18 cellular contexts compared by ENCODE assay signal in genomic region chr2:66686768-66687167, GRCh38.
DNase-seq lines count a peak whose midpoint lies in the region; ATAC-seq, FAIRE-seq and TF ChIP-seq lines count a peak whose summit lies in the region.
"Had no signal": no experiment of that assay in that cellular context is flagged by ENCODE, and none has a peak within 500 bp of the region (broad histone marks: within the 10 kb centered on the region; RNA-seq: fewer than 3 reads in every experiment).

No MANE protein-coding gene starts in this region.

- no peak overlapping the region for H3K4me3 ChIP-seq in A549
- no peak overlapping the region for H3K4me3 ChIP-seq in bronchial epithelial cell (ENCODE audit: low read depth, low read length)
- no peak overlapping the region for H3K4me3 ChIP-seq in keratinocyte (ENCODE audit: control insufficient read depth in 2 of 3, extremely low read depth in 1 of 3, insufficient read depth in 2 of 3, low read depth in 1 of 3, low read length in 3 of 3)
- H3K4me3 ChIP-seq in mesendoderm (ENCODE audit: low read length): no peak overlapping the region
- H3K4me3 ChIP-seq: colonic mucosa had no signal

- WGBS in A549 (ENCODE audit: missing lambda C conversion rate): 45% methylated on average over 2 of the region's 2 CpGs
- WGBS in mesendoderm (ENCODE audit: extremely low coverage, insufficient coverage, low lambda C conversion rate): no CpG with 5 or more reads among the region's 2 CpGs

- no peak overlapping the region for H3K18ac ChIP-seq in mesendoderm (ENCODE audit: low read length)

- FAIRE-seq in A549 (lab: Jason Lieb, UNC): peak; percentile 18
- no peak for FAIRE-seq in bronchial epithelial cell (lab: Jason Lieb, UNC)
- peak; percentile 58 for FAIRE-seq in keratinocyte (lab: Jason Lieb, UNC)
- no peak for FAIRE-seq in GM12892 (lab: Jason Lieb, UNC)

- H3K9me3 ChIP-seq in A549 (no peaks in the 10 kb centered on the region), keratinocyte (ENCODE audit: control insufficient read depth, low read depth, low read length) (no peaks in the 10 kb centered on the region)
- H3K9me3 ChIP-seq: colonic mucosa, SK-N-SH had no signal

- H3K9ac ChIP-seq in keratinocyte (ENCODE audit: control insufficient read depth, extremely low read depth, insufficient read depth, low read length) (no peak overlapping the region), mesendoderm (ENCODE audit: low read length) (no peak overlapping the region)
- H3K9ac ChIP-seq: SK-N-SH had no signal

- CTCF ChIA-PET in A549 (lab: Yijun Ruan, JAX): no interaction called here

- TF ChIP-seq POLR2A in A549 (IDR thresholded peaks at IDR 0.05; ENCODE audit: low read length) (no peak), GM12892 (IDR thresholded peaks at IDR 0.05; ENCODE audit: low read depth, low read length) (no peak)

- H3K27ac ChIP-seq in A549 (no peak overlapping the region), keratinocyte (ENCODE audit: control insufficient read depth, insufficient read depth, low read length) (no peak overlapping the region), mesendoderm (ENCODE audit: low read depth, low read length) (no peak overlapping the region)
- H3K27ac ChIP-seq: colonic mucosa had no signal

- TF ChIP-seq CTCF in A549 (IDR thresholded peaks at IDR 0.05) (no peak), bronchial epithelial cell (IDR thresholded peaks at IDR 0.05; ENCODE audit: insufficient read depth, low read length, severe bottlenecking) (no peak), keratinocyte (optimal IDR thresholded peaks at IDR 0.05 in 1 of 3, IDR thresholded peaks at IDR 0.05 in 1 of 3, conservative IDR thresholded peaks at IDR 0.05 in 1 of 3; ENCODE audit: extremely low read depth in 1 of 3, insufficient read depth in 2 of 3, low read length in 3 of 3) (no peak)

- H3K27me3 ChIP-seq in bronchial epithelial cell (ENCODE audit: control insufficient read depth, insufficient read depth, low read length) (no peaks in the 10 kb centered on the region), keratinocyte (ENCODE audit: control insufficient read depth, extremely low read depth, insufficient read depth, low read length) (no peaks in the 10 kb centered on the region), mesendoderm (ENCODE audit: insufficient read depth, low read length, poor library complexity) (no peaks in the 10 kb centered on the region)
- H3K27me3 ChIP-seq: colonic mucosa had no signal

- no peak for TF ChIP-seq RAD21 in A549 (conservative IDR thresholded peaks at IDR 0.05 in 1 of 2, IDR thresholded peaks at IDR 0.05 in 1 of 2)

- no peak for ATAC-seq in A549
- ATAC-seq: sciatic nerve had no signal

- TF ChIP-seq EP300 in A549 (IDR thresholded peaks at IDR 0.05): no peak

- H3K56ac ChIP-seq in mesendoderm (ENCODE audit: low read length): no peak overlapping the region

- H2AFZ ChIP-seq in keratinocyte (ENCODE audit: control insufficient read depth, low read length): no peak overlapping the region

- no peak overlapping the region for H2AK5ac ChIP-seq in mesendoderm (ENCODE audit: low read length)

- no peak overlapping the region for H3K4me2 ChIP-seq in A549
- H3K4me2 ChIP-seq in keratinocyte (ENCODE audit: control insufficient read depth, extremely low read depth, insufficient read depth, low read depth, low read length): no peak overlapping the region
- H3K4me2 ChIP-seq in mesendoderm (ENCODE audit: low read length): no peak overlapping the region
- H3K4me2 ChIP-seq: SK-N-SH had no signal

- H4K5ac ChIP-seq in mesendoderm (ENCODE audit: low read length): no peak overlapping the region

- no peaks in the 10 kb centered on the region for H3K79me2 ChIP-seq in keratinocyte (ENCODE audit: control insufficient read depth, insufficient read depth, low read length)
- no peaks in the 10 kb centered on the region for H3K79me2 ChIP-seq in mesendoderm (ENCODE audit: control insufficient read depth, insufficient read depth, low read length)

- dilution Hi-C loops in keratinocyte (cut with MboI; ENCODE audit: extremely low pct_ligation_motif_present, low sequenced_read_pairs): no loop called here

- no peaks in the 10 kb centered on the region for H3K9me1 ChIP-seq in keratinocyte (ENCODE audit: control insufficient read depth, extremely low read depth, insufficient read depth, low read length)

- H4K20me1 ChIP-seq in keratinocyte (ENCODE audit: control insufficient read depth, extremely low read depth, insufficient read depth, low read length): no peaks in the 10 kb centered on the region

- no peak overlapping the region for H3K23ac ChIP-seq in mesendoderm (ENCODE audit: low read length)

- no peak for DNase-seq in A549 (ENCODE audit: low read depth in 1 of 2, low spot score in 1 of 2)
- DNase-seq in M059J (ENCODE audit: low read depth): peak; percentile 2
- DNase-seq in bronchial epithelial cell (ENCODE audit: low read depth): peak; percentile 67
- no peak for DNase-seq in keratinocyte (ENCODE audit: low read depth, low spot score)
- DNase-seq in AG08395 (ENCODE audit: low spot score): no peak
- DNase-seq in mesendoderm: no peak
- no peak for DNase-seq in DMS153 treated with DMSO at 0.1 percent for 48 hours (lab: John Stamatoyannopoulos, UW; ENCODE audit: unreplicated experiment)
- no peak for DNase-seq in GM12892 (ENCODE audit: insufficient read length)
- DNase-seq: activated effector memory CD4-positive, alpha-beta T cell treated with Interleukin-2 at 50 U/mL for 16 hours; amygdala; CD4-positive, alpha-beta memory T cell; colonic mucosa; NCI-H1048; NCI-H2107; SK-N-SH; stimulated activated CD4-positive, alpha-beta T cell treated with anti-CD3 and anti-CD28 coated beads, Interleukin-2, amount 100 ng/mL, for 24 hours; T1000 had no signal

- no peak overlapping the region for H4K8ac ChIP-seq in mesendoderm (ENCODE audit: low read depth, low read length)

- H3K36me3 ChIP-seq in bronchial epithelial cell (ENCODE audit: control insufficient read depth, insufficient read depth, low read length) (no peaks in the 10 kb centered on the region), keratinocyte (ENCODE audit: control insufficient read depth in 2 of 2, extremely low read depth in 1 of 2, insufficient read depth in 2 of 2, low read length in 2 of 2) (no peaks in the 10 kb centered on the region), mesendoderm (ENCODE audit: control insufficient read depth, insufficient read depth, low read length) (no peaks in the 10 kb centered on the region)
- H3K36me3 ChIP-seq: colonic mucosa had no signal

- H3K79me1 ChIP-seq in mesendoderm (ENCODE audit: low read length): no peaks in the 10 kb centered on the region

- no peak overlapping the region for H2BK15ac ChIP-seq in mesendoderm (replicated peaks; ENCODE audit: low read depth)

- POLR2A ChIA-PET in A549 (lab: Yijun Ruan, JAX): no interaction called here

- H3K4me1 ChIP-seq in A549: no peaks in the 10 kb centered on the region
- peaks cover 8% of the 10 kb centered on the region for H3K4me1 ChIP-seq in keratinocyte (ENCODE audit: control insufficient read depth, extremely low read depth, insufficient read depth, low read length)
- H3K4me1 ChIP-seq in mesendoderm (ENCODE audit: control insufficient read depth, low read depth, low read length): no peaks in the 10 kb centered on the region
- H3K4me1 ChIP-seq: colonic mucosa had no signal

- no peak overlapping the region for H2BK120ac ChIP-seq in mesendoderm (ENCODE audit: low read depth, low read length)

- no peak overlapping the region for H2BK5ac ChIP-seq in mesendoderm (ENCODE audit: low read length)

- no peak overlapping the region for H3K4ac ChIP-seq in mesendoderm (ENCODE audit: low read depth, low read length)

TF ChIP-seq in A549, 52 proteins besides CTCF, POLR2A, EP300 and RAD21:
- no peak for TF ChIP-seq CBX2 (IDR thresholded peaks at IDR 0.05; ENCODE audit: borderline replicate concordance, low read depth)
TF ChIP-seq in A549: peak in this region for 0.

Comparison
In these comparisons a context has a peak if more than half of its experiments do, and no peak if none do; other contexts are left out.
1. DNase-seq: peak in M059J (single experiment) and bronchial epithelial cell (single experiment); none in A549 (0 of 2), keratinocyte (single experiment), AG08395 (single experiment), mesendoderm (single experiment), DMS153 treated with DMSO at 0.1 percent for 48 hours (single experiment) and GM12892 (single experiment).